ENCODE assay signal across 19 cellular contexts in genomic region chr11:42595856-42596255, GRCh38.
A peak's percentile ranks its signal among the peaks of the same experiment; 100 is the strongest.
DNase-seq lines count a peak whose midpoint lies in the region; FAIRE-seq and TF ChIP-seq lines count a peak whose summit lies in the region.
"Had no signal": no experiment of that assay in that cellular context is flagged by ENCODE, and none has a peak within 500 bp of the region (broad histone marks: within the 10 kb centered on the region; RNA-seq: fewer than 3 reads in every experiment).

No MANE protein-coding gene starts in this region.

- H3K4me2 ChIP-seq in mesendoderm (ENCODE audit: low read length), result no peak overlapping the region
- no peak overlapping the region for H3K4me2 ChIP-seq in GM23248 (ENCODE audit: unreplicated experiment)
- H3K4me2 ChIP-seq: A549 had no signal

- no peak overlapping the region for H2BK120ac ChIP-seq in mesendoderm (ENCODE audit: low read depth, low read length)

- H3K18ac ChIP-seq in mesendoderm (ENCODE audit: low read length), result no peak overlapping the region

- no peak overlapping the region for H3K23ac ChIP-seq in mesendoderm (ENCODE audit: low read length)

- no peaks in the 10 kb centered on the region for H3F3A ChIP-seq in GM23248 (ENCODE audit: insufficient read depth)

- DNase-seq in H7 (peak; percentile 2), NT2/D1 (ENCODE audit: low read depth, low spot score) (peak; percentile 65), iPS DF 4.7 (ENCODE audit: extremely low read depth, low spot score) (peak; percentile 46), mesendoderm (peak; percentile 78), BE2C (no peak), GM19239 (ENCODE audit: insufficient read length, low spot score) (no peak), GM23248 (no peak)
- DNase-seq: Calu3; CD4-positive, alpha-beta memory T cell; DMS53; HCEC 1CT; Karpas-422; MV-4-11; NCI-H2029 treated with DMSO at 0.1 percent for 48 hours; NCI-H446; NCI-H526 treated with DMSO at 0.1 percent for 48 hours; PC-3; Right ventricle myocardium superior had no signal

- H3K27ac ChIP-seq in mesendoderm (ENCODE audit: low read depth, low read length) (no peak overlapping the region), GM23248 (no peak overlapping the region)
- H3K27ac ChIP-seq: A549 had no signal

- no peaks in the 10 kb centered on the region for H3K9me2 ChIP-seq in GM23248 (ENCODE audit: insufficient read depth)

- no peak overlapping the region for H3K4ac ChIP-seq in mesendoderm (ENCODE audit: low read depth, low read length)

- H3K9ac ChIP-seq in NT2/D1 (ENCODE audit: insufficient read length, low read depth) (no peak overlapping the region), mesendoderm (ENCODE audit: low read length) (no peak overlapping the region), GM23248 (no peak overlapping the region)

- H2BK5ac ChIP-seq in mesendoderm (ENCODE audit: low read length), result no peak overlapping the region

- 0 out of 2 replicates have a peak, but pooled peaks cover 5% of the 10 kb centered on the region for H3K9me3 ChIP-seq in NT2/D1 (ENCODE audit: insufficient read depth, low read length)
- no peaks in the 10 kb centered on the region for H3K9me3 ChIP-seq in BE2C
- H3K9me3 ChIP-seq in GM23248 (ENCODE audit: low read depth), result no peaks in the 10 kb centered on the region
- H3K9me3 ChIP-seq: A549 had no signal

- no CpG with 5 or more reads among the region's 2 CpGs for WGBS in mesendoderm (ENCODE audit: extremely low coverage, insufficient coverage, low lambda C conversion rate)
- 6 to 10% methylated on average over 2 of the region's 2 CpGs for WGBS in GM23248 (ENCODE audit: low coverage in 1 of 2, low lambda C conversion rate in 2 of 2, missing lambda C conversion rate in 2 of 2), 2 experiments

- H3K4me1 ChIP-seq in NT2/D1 (ENCODE audit: insufficient read depth, insufficient read length) (peaks cover 3% of the 10 kb centered on the region), mesendoderm (ENCODE audit: control insufficient read depth, low read depth, low read length) (peaks cover 2% of the 10 kb centered on the region), BE2C (peaks cover 13% of the 10 kb centered on the region), GM23248 (ENCODE audit: insufficient read depth) (no peaks in the 10 kb centered on the region)
- H3K4me1 ChIP-seq: A549 had no signal

- TF ChIP-seq CTCF in BE2C (IDR thresholded peaks at IDR 0.05; ENCODE audit: low read depth, low read length), result no peak

- H4K8ac ChIP-seq in mesendoderm (ENCODE audit: low read depth, low read length), result no peak overlapping the region

- in situ Hi-C loops in GM23248 (cut with MboI), result no loop called here

- FAIRE-seq in GM19239 (lab: Jason Lieb, UNC), result no peak
- FAIRE-seq: A549 had no signal

- no peak overlapping the region for H4K5ac ChIP-seq in mesendoderm (ENCODE audit: low read length)

- H3K79me1 ChIP-seq in mesendoderm (ENCODE audit: low read length), result no peaks in the 10 kb centered on the region

- H3K79me2 ChIP-seq in mesendoderm (ENCODE audit: control insufficient read depth, insufficient read depth, low read length) (no peaks in the 10 kb centered on the region), GM23248 (ENCODE audit: insufficient read depth) (no peaks in the 10 kb centered on the region)

- H3K4me3 ChIP-seq in H7 (ENCODE audit: insufficient read depth, low read depth, low read length) (no peak overlapping the region), NT2/D1 (ENCODE audit: insufficient read length, low read depth) (no peak overlapping the region), mesendoderm (ENCODE audit: low read length) (no peak overlapping the region), BE2C (ENCODE audit: low read depth, low read length) (no peak overlapping the region), GM23248 (no peak overlapping the region)
- H3K4me3 ChIP-seq: A549 had no signal

- H2BK15ac ChIP-seq in mesendoderm (replicated peaks; ENCODE audit: low read depth), result no peak overlapping the region

- H3K36me3 ChIP-seq in H7 (replicated peaks; ENCODE audit: control insufficient read depth, insufficient read depth, low read length) (no peaks in the 10 kb centered on the region), NT2/D1 (ENCODE audit: insufficient read depth, insufficient read length, low read length) (no peaks in the 10 kb centered on the region), mesendoderm (ENCODE audit: control insufficient read depth, insufficient read depth, low read length) (no peaks in the 10 kb centered on the region), BE2C (no peaks in the 10 kb centered on the region), GM23248 (ENCODE audit: low read depth) (no peaks in the 10 kb centered on the region)

- H4K20me1 ChIP-seq in GM23248 (ENCODE audit: insufficient read depth), result no peaks in the 10 kb centered on the region

- no peak overlapping the region for H3K56ac ChIP-seq in mesendoderm (ENCODE audit: low read length)

- H3K27me3 ChIP-seq in H7 (ENCODE audit: control insufficient read depth, insufficient read depth, low read length) (no peaks in the 10 kb centered on the region), NT2/D1 (ENCODE audit: insufficient read depth, insufficient read length) (no peaks in the 10 kb centered on the region), mesendoderm (ENCODE audit: insufficient read depth, low read length, poor library complexity) (no peaks in the 10 kb centered on the region), BE2C (no peaks in the 10 kb centered on the region), GM23248 (replicated peaks; ENCODE audit: insufficient read depth) (no peaks in the 10 kb centered on the region)

- H2AFZ ChIP-seq in GM23248, result no peak overlapping the region

- no peak overlapping the region for H2AK5ac ChIP-seq in mesendoderm (ENCODE audit: low read length)

Comparison
In these comparisons a context has a peak if more than half of its experiments do, and no peak if none do; other contexts are left out.
1. DNase-seq: peak in H7 (single experiment), NT2/D1 (single experiment), iPS DF 4.7 (single experiment) and mesendoderm (single experiment); none in BE2C (single experiment), GM19239 (single experiment) and GM23248 (single experiment).